ENCODE assay signal across 2 cellular contexts in genomic region chr11:555500-556174, GRCh38.
TF ChIP-seq lines count a peak whose summit lies in the region.

No MANE protein-coding gene starts in this region.

TF ChIP-seq in GM23338, 12 proteins besides CTCF, POLR2A, EP300 and RAD21:
- TF ChIP-seq CREB1 (CRISPR knock-in tag; IDR thresholded peaks at IDR 0.05; ENCODE audit: low read depth) (no peak), POLR2AphosphoS5 (IDR thresholded peaks at IDR 0.05; ENCODE audit: low read depth) (no peak), ZNF331 (CRISPR knock-in tag; IDR thresholded peaks at IDR 0.05; ENCODE audit: low read depth) (no peak), EZH2 (IDR thresholded peaks at IDR 0.05; ENCODE audit: low read depth, unreplicated experiment) (no peak), NANOG (IDR thresholded peaks at IDR 0.05; ENCODE audit: borderline replicate concordance) (no peak), REST (IDR thresholded peaks at IDR 0.05; ENCODE audit: unreplicated experiment) (no peak), STAT1 (IDR thresholded peaks at IDR 0.05; ENCODE audit: unreplicated experiment) (no peak), ZNF462 (CRISPR knock-in tag; IDR thresholded peaks at IDR 0.05) (no peak), JUNB (IDR thresholded peaks at IDR 0.05; ENCODE audit: unreplicated experiment) (no peak), EZH2phosphoT487 (IDR thresholded peaks at IDR 0.05; ENCODE audit: unreplicated experiment) (no peak), ZNF114 (CRISPR knock-in tag; IDR thresholded peaks at IDR 0.05) (no peak), ETS1 (IDR thresholded peaks at IDR 0.05) (no peak)

TF ChIP-seq in endothelial cell of umbilical vein, 7 proteins besides CTCF, POLR2A, EP300 and RAD21:
- TF ChIP-seq POLR2AphosphoS5 (IDR thresholded peaks at IDR 0.05; ENCODE audit: insufficient read depth, low read depth, low read length) (no peak), MYC (IDR thresholded peaks at IDR 0.05; ENCODE audit: low read depth, low read length) (no peak), EZH2 (IDR thresholded peaks at IDR 0.05; ENCODE audit: borderline replicate concordance, low read depth, low read length, severe bottlenecking) (peak; percentile 96), MAX (IDR thresholded peaks at IDR 0.05; ENCODE audit: insufficient read depth, insufficient read length) (no peak), FOS (IDR thresholded peaks at IDR 0.05; ENCODE audit: borderline replicate concordance, insufficient read depth, low read length) (no peak), JUN (IDR thresholded peaks at IDR 0.05; ENCODE audit: borderline replicate concordance, insufficient read depth, insufficient read length, low read depth) (no peak), GATA2 (IDR thresholded peaks at IDR 0.05; ENCODE audit: insufficient read depth, insufficient read length, low read depth, low read length) (no peak)
